ENCODE assay signal across 20 cellular contexts in the genomic region with DNA sequence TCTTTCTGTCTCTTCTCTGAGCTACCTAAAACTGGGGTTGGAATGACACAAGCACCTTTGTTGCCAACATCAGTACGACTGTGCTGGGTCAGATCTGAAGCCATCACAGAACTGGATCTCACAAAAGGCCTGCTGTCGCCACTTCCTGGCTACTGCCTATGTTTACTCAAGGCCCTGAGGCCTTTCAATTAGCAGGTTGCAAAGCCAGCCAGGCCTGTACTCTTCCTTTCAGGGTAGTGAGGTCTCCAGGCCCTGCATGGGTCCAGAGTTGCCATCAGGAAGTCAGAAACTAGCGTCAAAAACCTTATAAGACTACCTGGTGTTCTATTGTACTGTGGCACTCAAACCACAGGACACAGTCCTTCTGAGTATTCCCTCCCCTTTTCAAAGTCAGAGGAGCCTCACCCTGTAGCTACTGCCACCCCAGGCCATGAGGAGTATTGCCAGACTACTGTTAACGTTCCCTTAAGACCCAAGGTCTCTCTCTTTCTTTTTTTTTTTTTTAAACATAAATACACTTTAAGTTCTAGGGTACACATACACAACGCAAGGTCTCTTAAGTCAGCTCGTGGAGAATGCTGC.
A peak's percentile ranks its signal among the peaks of the same experiment; 100 is the strongest.
DNase-seq lines count a peak whose midpoint lies in the region; ATAC-seq and TF ChIP-seq lines count a peak whose summit lies in the region.
"Had no signal": no experiment of that assay in that cellular context is flagged by ENCODE, and none has a peak within 500 bp of the region (broad histone marks: within the 10 kb centered on the region; RNA-seq: fewer than 3 reads in every experiment).

No MANE protein-coding gene starts in this region.

- ATAC-seq in HG03097 (IDR thresholded peaks at IDR 0.05; ENCODE audit: low FRiP score, unreplicated experiment) (no peak), esophagus mucosa (no peak)
- ATAC-seq: left colon; pancreas; stimulated activated naive CD8-positive, alpha-beta T cell treated with anti-CD3 and anti-CD28 coated beads, Interleukin-15, Interleukin-2, amounts not matched to agents 100 U/mL and 50 U/mL, for 24 hours had no signal

- no peak overlapping the region for H3K27ac ChIP-seq in dorsolateral prefrontal cortex
- H3K27ac ChIP-seq: esophagus squamous epithelium, pancreas, vagina had no signal

- no peaks in the 10 kb centered on the region for H3K27me3 ChIP-seq in dorsolateral prefrontal cortex
- H3K27me3 ChIP-seq: ascending aorta, BE2C, esophagus squamous epithelium, pancreas, vagina had no signal

- no peak for TF ChIP-seq CTCF in epithelial cell of esophagus (IDR thresholded peaks at IDR 0.05; ENCODE audit: insufficient read depth, low read depth, low read length, missing control alignments)
- no peak for TF ChIP-seq CTCF in dorsolateral prefrontal cortex (IDR thresholded peaks at IDR 0.05 in 54 of 56, conservative IDR thresholded peaks at IDR 0.05 in 2 of 56; ENCODE audit: low read depth in 1 of 56, partially characterized antibody in 56 of 56)

- intact Hi-C loops in dorsolateral prefrontal cortex (cut with DNase I), result no loop called here

- no peak overlapping the region for H3K4me3 ChIP-seq in epithelial cell of esophagus (ENCODE audit: low read length)
- H3K4me3 ChIP-seq in dorsolateral prefrontal cortex, result no peak overlapping the region
- H3K4me3 ChIP-seq: ascending aorta, esophagus squamous epithelium, pancreas, vagina had no signal

- DNase-seq in ELF-1 (ENCODE audit: low read depth, low spot score) (peak; percentile 56), H4 (ENCODE audit: low spot score) (peak; percentile 8), NAMALWA (ENCODE audit: low spot score) (peak; percentile 50), epithelial cell of esophagus (ENCODE audit: low read depth) (peak; percentile 19), dorsolateral prefrontal cortex (no peak), COLO829 (ENCODE audit: low spot score) (no peak)
- DNase-seq: activated gamma-delta T cell; BE2C; cortex of kidney; esophagus squamous epithelium; hippocampal formation; left colon; MV-4-11; pancreas; small intestine; stimulated activated naive CD8-positive, alpha-beta T cell treated with anti-CD3 and anti-CD28 coated beads, Interleukin-15, Interleukin-2, amounts not matched to agents 100 U/mL and 50 U/mL, for 24 hours had no signal

Comparison
In these comparisons a context has a peak if more than half of its experiments do, and no peak if none do; other contexts are left out.
1. DNase-seq: peak in ELF-1 (single experiment), H4 (single experiment), NAMALWA (single experiment) and epithelial cell of esophagus (single experiment); none in dorsolateral prefrontal cortex (0 of 10) and COLO829 (single experiment).